ENCODE assay signal across 1 cellular context in the genomic region with DNA sequence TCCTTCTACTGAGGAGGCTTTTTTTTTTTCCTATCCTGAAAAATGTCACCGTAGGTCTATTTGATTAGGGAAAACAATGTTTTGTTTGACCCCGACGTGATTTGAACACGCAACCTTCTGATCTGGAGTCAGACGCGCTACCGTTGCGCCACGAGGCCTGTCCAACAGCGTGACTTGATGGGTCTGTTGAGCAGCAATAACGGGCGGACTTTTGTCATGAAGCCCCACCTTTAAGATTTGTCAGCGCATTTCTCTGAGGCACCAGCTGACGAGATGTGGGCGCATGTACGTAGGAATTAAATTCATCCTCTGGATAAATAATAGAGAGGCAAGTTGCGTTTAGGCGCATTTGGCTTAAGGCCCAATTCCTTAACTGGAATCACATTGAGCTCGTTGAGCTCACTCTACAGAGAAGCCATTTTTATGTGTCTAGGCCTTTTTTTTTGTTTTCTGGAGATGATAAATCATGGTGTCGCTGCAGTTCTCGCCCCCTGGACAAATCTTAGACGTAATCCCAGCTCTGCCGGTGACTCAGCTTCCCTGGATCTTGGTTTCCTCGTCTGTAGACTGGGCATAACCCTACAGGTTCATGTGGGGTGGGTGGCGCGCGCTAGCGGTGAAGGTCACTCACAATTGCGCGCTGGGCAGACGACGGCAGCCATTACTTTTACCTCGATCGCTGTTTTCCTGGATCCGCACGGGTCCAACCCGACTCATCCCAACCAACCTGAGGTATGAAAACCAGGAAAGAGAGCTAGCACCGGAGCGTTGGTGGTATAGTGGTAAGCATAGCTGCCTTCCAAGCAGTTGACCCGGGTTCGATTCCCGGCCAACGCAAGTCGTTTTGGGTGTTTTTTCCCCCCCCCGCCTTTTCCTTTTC.
TF ChIP-seq lines count a peak whose summit lies in the region.

No MANE protein-coding gene starts in this region.

TF ChIP-seq in GM12878, 131 proteins besides CTCF, POLR2A, EP300 and RAD21 (continues in another document):
- TF ChIP-seq BCLAF1 (IDR thresholded peaks at IDR 0.05) (no peak), RCOR1 (conservative IDR thresholded peaks at IDR 0.05; ENCODE audit: low read depth, low read length) (no peak), ZSCAN29 (IDR thresholded peaks at IDR 0.05) (peak; percentile 96), SIN3A (IDR thresholded peaks at IDR 0.05; ENCODE audit: low read depth, low read length) (0 out of 2 replicates have a peak, but pooled peaks have one; percentile 47), CHD1 (IDR thresholded peaks at IDR 0.05; ENCODE audit: low read depth, low read length) (no peak), NR2F1 (conservative IDR thresholded peaks at IDR 0.05) (peak; percentile 19; the same call in 1 of the 2 replicates), ZZZ3 (IDR thresholded peaks at IDR 0.05; ENCODE audit: control insufficient read depth, insufficient read length, low read depth) (no peak), IRF4 (IDR thresholded peaks at IDR 0.05; ENCODE audit: low read depth, low read length) (0 out of 2 replicates have a peak, but pooled peaks have one; percentile 32), CREM (IDR thresholded peaks at IDR 0.05; ENCODE audit: low read depth) (peak; percentile 54; the same call in 1 of the 2 replicates), RUNX3 (IDR thresholded peaks at IDR 0.05; ENCODE audit: low read length) (peak; percentile 74), TCF3 (IDR thresholded peaks at IDR 0.05; ENCODE audit: borderline replicate concordance, insufficient read depth, low read depth, low read length) (no peak), POU2F2 (IDR thresholded peaks at IDR 0.05; ENCODE audit: borderline replicate concordance, low read depth, low read length) (peak; percentile 58; the same call in 1 of the 3 replicates), PBX3 (IDR thresholded peaks at IDR 0.05; ENCODE audit: insufficient replicate concordance, low read depth, low read length) (no peak), RELB (IDR thresholded peaks at IDR 0.05; ENCODE audit: low read depth) (peak; percentile 90), CEBPB (IDR thresholded peaks at IDR 0.05; ENCODE audit: borderline replicate concordance in 1 of 2, low read depth in 2 of 2, low read length in 2 of 2) (no peak), BCL3 (IDR thresholded peaks at IDR 0.05; ENCODE audit: borderline replicate concordance, insufficient read depth, low read depth, low read length, poor library complexity, severe bottlenecking) (peak; percentile 23), FOXM1 (IDR thresholded peaks at IDR 0.05; ENCODE audit: low read depth, low read length) (peak; percentile 17; the same call in 1 of the 2 replicates), STAT1 (conservative IDR thresholded peaks at IDR 0.05) (0 out of 2 replicates have a peak, but pooled peaks have one; percentile 61), ZNF207 (IDR thresholded peaks at IDR 0.05; ENCODE audit: borderline replicate concordance) (no peak), ZNF384 (IDR thresholded peaks at IDR 0.05; ENCODE audit: borderline replicate concordance, low read depth, low read length) (peak; percentile 44; the same call in 1 of the 2 replicates), ELK1 (IDR thresholded peaks at IDR 0.05; ENCODE audit: low read depth, low read length) (no peak), ZNF622 (IDR thresholded peaks at IDR 0.05) (no peak), YY1 (IDR thresholded peaks at IDR 0.05; ENCODE audit: low read depth, low read length) (peak; percentile 92), IKZF1 (conservative IDR thresholded peaks at IDR 0.05) (peak; percentile 99)
- TF ChIP-seq, protein P1, sequence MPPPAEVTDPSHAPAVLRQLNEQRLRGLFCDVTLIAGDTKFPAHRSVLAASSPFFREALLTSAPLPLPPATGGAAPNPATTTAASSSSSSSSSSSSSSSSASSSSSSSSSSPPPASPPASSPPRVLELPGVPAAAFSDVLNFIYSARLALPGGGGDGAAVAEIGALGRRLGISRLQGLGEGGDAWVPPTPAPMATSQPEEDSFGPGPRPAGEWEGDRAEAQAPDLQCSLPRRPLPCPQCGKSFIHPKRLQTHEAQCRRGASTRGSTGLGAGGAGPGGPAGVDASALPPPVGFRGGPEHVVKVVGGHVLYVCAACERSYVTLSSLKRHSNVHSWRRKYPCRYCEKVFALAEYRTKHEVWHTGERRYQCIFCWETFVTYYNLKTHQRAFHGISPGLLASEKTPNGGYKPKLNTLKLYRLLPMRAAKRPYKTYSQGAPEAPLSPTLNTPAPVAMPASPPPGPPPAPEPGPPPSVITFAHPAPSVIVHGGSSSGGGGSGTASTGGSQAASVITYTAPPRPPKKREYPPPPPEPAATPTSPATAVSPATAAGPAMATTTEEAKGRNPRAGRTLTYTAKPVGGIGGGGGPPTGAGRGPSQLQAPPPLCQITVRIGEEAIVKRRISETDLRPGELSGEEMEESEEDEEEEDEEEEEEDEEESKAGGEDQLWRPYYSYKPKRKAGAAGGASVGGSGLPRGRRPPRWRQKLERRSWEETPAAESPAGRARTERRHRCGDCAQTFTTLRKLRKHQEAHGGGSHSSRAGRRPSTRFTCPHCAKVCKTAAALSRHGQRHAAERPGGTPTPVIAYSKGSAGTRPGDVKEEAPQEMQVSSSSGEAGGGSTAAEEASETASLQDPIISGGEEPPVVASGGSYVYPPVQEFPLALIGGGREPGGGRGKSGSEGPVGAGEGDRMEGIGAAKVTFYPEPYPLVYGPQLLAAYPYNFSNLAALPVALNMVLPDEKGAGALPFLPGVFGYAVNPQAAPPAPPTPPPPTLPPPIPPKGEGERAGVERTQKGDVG (CRISPR knock-in tag; IDR thresholded peaks at IDR 0.05) = no peak
- TF ChIP-seq, protein P2, sequence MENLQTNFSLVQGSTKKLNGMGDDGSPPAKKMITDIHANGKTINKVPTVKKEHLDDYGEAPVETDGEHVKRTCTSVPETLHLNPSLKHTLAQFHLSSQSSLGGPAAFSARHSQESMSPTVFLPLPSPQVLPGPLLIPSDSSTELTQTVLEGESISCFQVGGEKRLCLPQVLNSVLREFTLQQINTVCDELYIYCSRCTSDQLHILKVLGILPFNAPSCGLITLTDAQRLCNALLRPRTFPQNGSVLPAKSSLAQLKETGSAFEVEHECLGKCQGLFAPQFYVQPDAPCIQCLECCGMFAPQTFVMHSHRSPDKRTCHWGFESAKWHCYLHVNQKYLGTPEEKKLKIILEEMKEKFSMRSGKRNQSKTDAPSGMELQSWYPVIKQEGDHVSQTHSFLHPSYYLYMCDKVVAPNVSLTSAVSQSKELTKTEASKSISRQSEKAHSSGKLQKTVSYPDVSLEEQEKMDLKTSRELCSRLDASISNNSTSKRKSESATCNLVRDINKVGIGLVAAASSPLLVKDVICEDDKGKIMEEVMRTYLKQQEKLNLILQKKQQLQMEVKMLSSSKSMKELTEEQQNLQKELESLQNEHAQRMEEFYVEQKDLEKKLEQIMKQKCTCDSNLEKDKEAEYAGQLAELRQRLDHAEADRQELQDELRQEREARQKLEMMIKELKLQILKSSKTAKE (IDR thresholded peaks at IDR 0.05; ENCODE audit: low read depth, poor library complexity, severe bottlenecking) = peak; percentile 23
- TF ChIP-seq, protein P3, sequence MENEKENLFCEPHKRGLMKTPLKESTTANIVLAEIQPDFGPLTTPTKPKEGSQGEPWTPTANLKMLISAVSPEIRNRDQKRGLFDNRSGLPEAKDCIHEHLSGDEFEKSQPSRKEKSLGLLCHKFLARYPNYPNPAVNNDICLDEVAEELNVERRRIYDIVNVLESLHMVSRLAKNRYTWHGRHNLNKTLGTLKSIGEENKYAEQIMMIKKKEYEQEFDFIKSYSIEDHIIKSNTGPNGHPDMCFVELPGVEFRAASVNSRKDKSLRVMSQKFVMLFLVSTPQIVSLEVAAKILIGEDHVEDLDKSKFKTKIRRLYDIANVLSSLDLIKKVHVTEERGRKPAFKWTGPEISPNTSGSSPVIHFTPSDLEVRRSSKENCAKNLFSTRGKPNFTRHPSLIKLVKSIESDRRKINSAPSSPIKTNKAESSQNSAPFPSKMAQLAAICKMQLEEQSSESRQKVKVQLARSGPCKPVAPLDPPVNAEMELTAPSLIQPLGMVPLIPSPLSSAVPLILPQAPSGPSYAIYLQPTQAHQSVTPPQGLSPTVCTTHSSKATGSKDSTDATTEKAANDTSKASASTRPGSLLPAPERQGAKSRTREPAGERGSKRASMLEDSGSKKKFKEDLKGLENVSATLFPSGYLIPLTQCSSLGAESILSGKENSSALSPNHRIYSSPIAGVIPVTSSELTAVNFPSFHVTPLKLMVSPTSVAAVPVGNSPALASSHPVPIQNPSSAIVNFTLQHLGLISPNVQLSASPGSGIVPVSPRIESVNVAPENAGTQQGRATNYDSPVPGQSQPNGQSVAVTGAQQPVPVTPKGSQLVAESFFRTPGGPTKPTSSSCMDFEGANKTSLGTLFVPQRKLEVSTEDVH (IDR thresholded peaks at IDR 0.05; ENCODE audit: low read depth, partially characterized antibody) = no peak
- TF ChIP-seq, protein P4, sequence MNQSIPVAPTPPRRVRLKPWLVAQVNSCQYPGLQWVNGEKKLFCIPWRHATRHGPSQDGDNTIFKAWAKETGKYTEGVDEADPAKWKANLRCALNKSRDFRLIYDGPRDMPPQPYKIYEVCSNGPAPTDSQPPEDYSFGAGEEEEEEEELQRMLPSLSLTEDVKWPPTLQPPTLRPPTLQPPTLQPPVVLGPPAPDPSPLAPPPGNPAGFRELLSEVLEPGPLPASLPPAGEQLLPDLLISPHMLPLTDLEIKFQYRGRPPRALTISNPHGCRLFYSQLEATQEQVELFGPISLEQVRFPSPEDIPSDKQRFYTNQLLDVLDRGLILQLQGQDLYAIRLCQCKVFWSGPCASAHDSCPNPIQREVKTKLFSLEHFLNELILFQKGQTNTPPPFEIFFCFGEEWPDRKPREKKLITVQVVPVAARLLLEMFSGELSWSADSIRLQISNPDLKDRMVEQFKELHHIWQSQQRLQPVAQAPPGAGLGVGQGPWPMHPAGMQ (IDR thresholded peaks at IDR 0.05; ENCODE audit: borderline replicate concordance) = no peak
- TF ChIP-seq, protein P5, sequence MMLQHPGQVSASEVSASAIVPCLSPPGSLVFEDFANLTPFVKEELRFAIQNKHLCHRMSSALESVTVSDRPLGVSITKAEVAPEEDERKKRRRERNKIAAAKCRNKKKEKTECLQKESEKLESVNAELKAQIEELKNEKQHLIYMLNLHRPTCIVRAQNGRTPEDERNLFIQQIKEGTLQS (IDR thresholded peaks at IDR 0.05; ENCODE audit: borderline replicate concordance, extremely low read depth, low read depth, low read length) = no peak
